Comparison of ENCODE assay signal across 26 cellular contexts in genomic region chr9:35295369-35296036, GRCh38.
DNase-seq lines count a peak whose midpoint lies in the region; ATAC-seq, FAIRE-seq and TF ChIP-seq lines count a peak whose summit lies in the region.
"Had no signal": no experiment of that assay in that cellular context is flagged by ENCODE, and none has a peak within 500 bp of the region (broad histone marks: within the 10 kb centered on the region; RNA-seq: fewer than 3 reads in every experiment).

No MANE protein-coding gene starts in this region.

- peaks cover 33% of the 10 kb centered on the region for H3F3A ChIP-seq in neural progenitor cell (ENCODE audit: low read depth)

- ATAC-seq in A549 (no peak), body of pancreas (peak; percentile 68)
- ATAC-seq: GM12878 had no signal

- POLR2A ChIA-PET in A549 (lab: Yijun Ruan, JAX) = interaction anchor here (0.6 kb wide), 1 partner anchor 314 kb away, joined by 3 read pairs; no protein-coding TSS in a partner anchor

- no peak overlapping the region for H2AFZ ChIP-seq in neural progenitor cell (replicated peaks)

- intact Hi-C loops in body of pancreas (cut with DNase I) = no loop called here
- intact Hi-C loops in testis (cut with DNase I; ENCODE audit: low total_unique reads) = no loop called here

- peak overlapping the region; percentile 63 for H3K27ac Mint-ChIP-seq in neural progenitor cell
- H3K27ac Mint-ChIP-seq in T-helper 2 cell treated with Interferon-gamma antibody and Interleukin-4, amounts not matched to agents 5 μg/mL and 100 μg/mL, for 36 hours = no peak overlapping the region
- H3K27ac Mint-ChIP-seq: CD14-positive monocyte; CD4-positive, alpha-beta T cell; CD8-positive, alpha-beta memory T cell; HFFc6 had no signal

- TF ChIP-seq POLR2A in A549 (IDR thresholded peaks at IDR 0.05; ENCODE audit: low read length) = no peak
- no peak for TF ChIP-seq POLR2A in body of pancreas (IDR thresholded peaks at IDR 0.05)
- TF ChIP-seq POLR2A in testis (IDR thresholded peaks at IDR 0.05) = no peak

- no peak overlapping the region for H3K27ac ChIP-seq in A549
- no peak overlapping the region for H3K27ac ChIP-seq in body of pancreas
- H3K27ac ChIP-seq in neural progenitor cell = no peak overlapping the region
- peak overlapping the region in 1 of 2 donors; percentile 42 for H3K27ac ChIP-seq in testis
- H3K27ac ChIP-seq: 22Rv1; BLaER1 treated with 17β-estradiol and CSF1 and Interleukin-3, amounts not matched to agents 10 nM and 100 nM had no signal

- H3K4me3 ChIP-seq in A549 (no peak overlapping the region), body of pancreas (no peak overlapping the region), neural progenitor cell (no peak overlapping the region), testis (no peak overlapping the region)
- H3K4me3 ChIP-seq: BLaER1 treated with 17β-estradiol and CSF1 and Interleukin-3, amounts not matched to agents 10 nM and 100 nM; GM12878; HAP-1 had no signal

- H3K27me3 ChIP-seq in body of pancreas (no peaks in the 10 kb centered on the region), neural progenitor cell (no peaks in the 10 kb centered on the region), testis (no peaks in the 10 kb centered on the region)
- H3K27me3 ChIP-seq: BE2C; BLaER1 treated with 17β-estradiol and CSF1 and Interleukin-3, amounts not matched to agents 10 nM and 100 nM had no signal

- H3K4me1 ChIP-seq in A549 (no peaks in the 10 kb centered on the region), body of pancreas (no peaks in the 10 kb centered on the region), neural progenitor cell (peaks cover 53% of the 10 kb centered on the region), testis (no peaks in the 10 kb centered on the region)
- H3K4me1 ChIP-seq: BE2C had no signal

- no peak overlapping the region for H3K9ac ChIP-seq in neural progenitor cell
- H3K9ac ChIP-seq: BLaER1 treated with 17β-estradiol and CSF1 and Interleukin-3, amounts not matched to agents 10 nM and 100 nM had no signal

- H3K9me3 ChIP-seq in A549 (no peaks in the 10 kb centered on the region), body of pancreas (no peaks in the 10 kb centered on the region), neural progenitor cell (ENCODE audit: low read depth) (no peaks in the 10 kb centered on the region), testis (no peaks in the 10 kb centered on the region)
- H3K9me3 ChIP-seq: BE2C, HAP-1 had no signal

- TF ChIP-seq EP300 in A549 (IDR thresholded peaks at IDR 0.05) = no peak

- H3K4me2 ChIP-seq in A549 = no peak overlapping the region
- H3K4me2 ChIP-seq in neural progenitor cell = no peak overlapping the region

- peak; percentile 7 for FAIRE-seq in A549 (lab: Jason Lieb, UNC)
- FAIRE-seq: A204.1, D721Med, GM12878, H54 had no signal

- TF ChIP-seq CTCF in A549 (IDR thresholded peaks at IDR 0.05) (no peak), body of pancreas (IDR thresholded peaks at IDR 0.05) (no peak), neural progenitor cell (IDR thresholded peaks at IDR 0.05) (no peak), testis (IDR thresholded peaks at IDR 0.05) (no peak)

- WGBS in A549 (ENCODE audit: missing lambda C conversion rate) = 90% methylated on average over 13 of the region's 13 CpGs
- WGBS in body of pancreas, 2 donors = 46 to 50% methylated on average over 13 of the region's 13 CpGs
- 76 to 77% methylated on average over 13 of the region's 13 CpGs for WGBS in testis, 2 donors

- no peak overlapping the region for H3K4me3 Mint-ChIP-seq in neural progenitor cell
- no peak overlapping the region for H3K4me3 Mint-ChIP-seq in T-helper 2 cell treated with Interferon-gamma antibody and Interleukin-4, amounts not matched to agents 5 μg/mL and 100 μg/mL, for 36 hours
- H3K4me3 Mint-ChIP-seq: CD14-positive monocyte; CD4-positive, alpha-beta T cell; CD8-positive, alpha-beta memory T cell; HFFc6 had no signal

- H3K36me3 ChIP-seq in body of pancreas (replicated peaks in 1 of 2; ENCODE audit: insufficient read depth in 1 of 2, low read depth in 2 of 2) (no peaks in the 10 kb centered on the region), neural progenitor cell (no peaks in the 10 kb centered on the region), testis (ENCODE audit: low read depth, missing control alignments) (no peaks in the 10 kb centered on the region)
- H3K36me3 ChIP-seq: BE2C; BLaER1 treated with 17β-estradiol and CSF1 and Interleukin-3, amounts not matched to agents 10 nM and 100 nM; HAP-1 had no signal

- DNase-seq in A549 (ENCODE audit: low read depth in 1 of 2, low spot score in 1 of 2) = no peak
- DNase-seq in body of pancreas = peak; percentile 32 to 66 (median 48)
- no peak for DNase-seq in neural progenitor cell (ENCODE audit: low spot score)
- DNase-seq in testis = peak; percentile 41
- no peak for DNase-seq in NCI-H526 treated with DMSO at 0.1 percent for 48 hours (lab: John Stamatoyannopoulos, UW)
- no peak for DNase-seq in NCI-H226
- no peak for DNase-seq in T-helper 2 cell treated with Interferon-gamma antibody and Interleukin-4, amounts not matched to agents 5 μg/mL and 100 μg/mL, for 36 hours (ENCODE audit: low spot score)
- DNase-seq: ACHN; AML-193; BE2C; CD4-positive, alpha-beta T cell; CD8-positive, alpha-beta memory T cell; DMS 273 treated with DMSO at 0.1 percent for 48 hours; DMS79; EL; GDM1; GOT3; HFFc6 had no signal

- no peaks in the 10 kb centered on the region for H3K9me3 Mint-ChIP-seq in neural progenitor cell
- no peaks in the 10 kb centered on the region for H3K9me3 Mint-ChIP-seq in T-helper 2 cell treated with Interferon-gamma antibody and Interleukin-4, amounts not matched to agents 5 μg/mL and 100 μg/mL, for 36 hours
- H3K9me3 Mint-ChIP-seq: CD4-positive, alpha-beta T cell; CD8-positive, alpha-beta memory T cell; HFFc6 had no signal

- H4K20me1 ChIP-seq in neural progenitor cell (ENCODE audit: low read depth) = no peaks in the 10 kb centered on the region
- H4K20me1 ChIP-seq: BLaER1 treated with 17β-estradiol and CSF1 and Interleukin-3, amounts not matched to agents 10 nM and 100 nM had no signal

- H3K79me2 ChIP-seq in neural progenitor cell (ENCODE audit: low read depth) = no peaks in the 10 kb centered on the region

- TF ChIP-seq RAD21 in A549 (conservative IDR thresholded peaks at IDR 0.05 in 1 of 2, IDR thresholded peaks at IDR 0.05 in 1 of 2) = no peak

- peaks cover 30% of the 10 kb centered on the region for H3K4me1 Mint-ChIP-seq in neural progenitor cell
- no peaks in the 10 kb centered on the region for H3K4me1 Mint-ChIP-seq in T-helper 2 cell treated with Interferon-gamma antibody and Interleukin-4, amounts not matched to agents 5 μg/mL and 100 μg/mL, for 36 hours (ENCODE audit: low read depth)
- H3K4me1 Mint-ChIP-seq: CD8-positive, alpha-beta memory T cell had no signal

- peaks cover 5% of the 10 kb centered on the region for H3K36me3 Mint-ChIP-seq in neural progenitor cell
- no peaks in the 10 kb centered on the region for H3K36me3 Mint-ChIP-seq in T-helper 2 cell treated with Interferon-gamma antibody and Interleukin-4, amounts not matched to agents 5 μg/mL and 100 μg/mL, for 36 hours (ENCODE audit: low read depth)
- H3K36me3 Mint-ChIP-seq: CD14-positive monocyte; CD8-positive, alpha-beta memory T cell had no signal

- CTCF ChIA-PET in A549 (lab: Yijun Ruan, JAX) = interaction anchor here (1.1 to 1.5 kb wide), 3 partner anchors 9 to 183 kb away, joined by 3 to 6 read pairs (median 3); no protein-coding TSS in a partner anchor

- H3K27me3 Mint-ChIP-seq in neural progenitor cell (ENCODE audit: insufficient read depth, low read depth) = no peaks in the 10 kb centered on the region
- peaks cover 20% of the 10 kb centered on the region for H3K27me3 Mint-ChIP-seq in T-helper 2 cell treated with Interferon-gamma antibody and Interleukin-4, amounts not matched to agents 5 μg/mL and 100 μg/mL, for 36 hours (ENCODE audit: low read depth)

TF ChIP-seq in A549, 52 proteins besides CTCF, POLR2A, EP300 and RAD21:
- TF ChIP-seq, protein P1, sequence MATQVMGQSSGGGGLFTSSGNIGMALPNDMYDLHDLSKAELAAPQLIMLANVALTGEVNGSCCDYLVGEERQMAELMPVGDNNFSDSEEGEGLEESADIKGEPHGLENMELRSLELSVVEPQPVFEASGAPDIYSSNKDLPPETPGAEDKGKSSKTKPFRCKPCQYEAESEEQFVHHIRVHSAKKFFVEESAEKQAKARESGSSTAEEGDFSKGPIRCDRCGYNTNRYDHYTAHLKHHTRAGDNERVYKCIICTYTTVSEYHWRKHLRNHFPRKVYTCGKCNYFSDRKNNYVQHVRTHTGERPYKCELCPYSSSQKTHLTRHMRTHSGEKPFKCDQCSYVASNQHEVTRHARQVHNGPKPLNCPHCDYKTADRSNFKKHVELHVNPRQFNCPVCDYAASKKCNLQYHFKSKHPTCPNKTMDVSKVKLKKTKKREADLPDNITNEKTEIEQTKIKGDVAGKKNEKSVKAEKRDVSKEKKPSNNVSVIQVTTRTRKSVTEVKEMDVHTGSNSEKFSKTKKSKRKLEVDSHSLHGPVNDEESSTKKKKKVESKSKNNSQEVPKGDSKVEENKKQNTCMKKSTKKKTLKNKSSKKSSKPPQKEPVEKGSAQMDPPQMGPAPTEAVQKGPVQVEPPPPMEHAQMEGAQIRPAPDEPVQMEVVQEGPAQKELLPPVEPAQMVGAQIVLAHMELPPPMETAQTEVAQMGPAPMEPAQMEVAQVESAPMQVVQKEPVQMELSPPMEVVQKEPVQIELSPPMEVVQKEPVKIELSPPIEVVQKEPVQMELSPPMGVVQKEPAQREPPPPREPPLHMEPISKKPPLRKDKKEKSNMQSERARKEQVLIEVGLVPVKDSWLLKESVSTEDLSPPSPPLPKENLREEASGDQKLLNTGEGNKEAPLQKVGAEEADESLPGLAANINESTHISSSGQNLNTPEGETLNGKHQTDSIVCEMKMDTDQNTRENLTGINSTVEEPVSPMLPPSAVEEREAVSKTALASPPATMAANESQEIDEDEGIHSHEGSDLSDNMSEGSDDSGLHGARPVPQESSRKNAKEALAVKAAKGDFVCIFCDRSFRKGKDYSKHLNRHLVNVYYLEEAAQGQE (IDR thresholded peaks at IDR 0.05) = no peak
- TF ChIP-seq EHF (CRISPR knock-in tag; IDR thresholded peaks at IDR 0.05) (no peak), MAZ (IDR thresholded peaks at IDR 0.05; ENCODE audit: borderline replicate concordance, low read depth, low read length) (no peak), MYC (IDR thresholded peaks at IDR 0.05; ENCODE audit: borderline replicate concordance, low read length) (no peak), PHF8 (IDR thresholded peaks at IDR 0.05; ENCODE audit: borderline replicate concordance, low read depth) (no peak)

Comparison
In these comparisons a context has a peak if more than half of its experiments do, and no peak if none do; other contexts are left out.
1. DNase-seq: peak in body of pancreas (4 of 4) and testis (single experiment); none in A549 (0 of 2), neural progenitor cell (single experiment), NCI-H526 treated with DMSO at 0.1 percent for 48 hours (single experiment), NCI-H226 (single experiment) and T-helper 2 cell treated with Interferon-gamma antibody and Interleukin-4, amounts not matched to agents 5 μg/mL and 100 μg/mL, for 36 hours (single experiment).